ENCODE assay signal across 8 cellular contexts in genomic region chr21:31731112-31731801, GRCh38. TPM values are rescaled to one million over a fixed set of nuclear protein-coding genes. Genes with fewer than 3 reads are reported as not detected.
A peak's percentile ranks its signal among the peaks of the same experiment; 100 is the strongest.
DNase-seq lines count a peak whose midpoint lies in the region; ATAC-seq, FAIRE-seq and TF ChIP-seq lines count a peak whose summit lies in the region.

No MANE protein-coding gene starts in this region.

- H3K4me1 ChIP-seq in OCI-LY7 (ENCODE audit: insufficient read depth, low read length, poor library complexity, severe bottlenecking) (peaks cover 55% of the 10 kb centered on the region), upper lobe of right lung (peaks cover 40% of the 10 kb centered on the region)

- peak overlapping the region; percentile 87 for H3K4me2 ChIP-seq in OCI-LY7 (ENCODE audit: low read length)

- ATAC-seq in HG02870 (IDR thresholded peaks at IDR 0.05; ENCODE audit: unreplicated experiment) (peak; percentile 17), omental fat pad (ENCODE audit: low FRiP score) (peak; percentile 39), upper lobe of right lung (peak; percentile 42)

- no peak overlapping the region; the same call in 1 of the 2 replicates for H2AFZ ChIP-seq in OCI-LY7 (ENCODE audit: low read length)

- H3K36me3 ChIP-seq in OCI-LY7 (ENCODE audit: insufficient read depth, low read length) (peaks cover 45% of the 10 kb centered on the region), upper lobe of right lung (no peaks in the 10 kb centered on the region)

- no peaks in the 10 kb centered on the region for H3K9me2 ChIP-seq in OCI-LY7 (ENCODE audit: insufficient read depth, low read length)

- no TSS peak for BruUV-seq in OCI-LY7 (replicated peaks; lab: Mats Ljungman, UMichigan)

- CTCF ChIA-PET in OCI-LY7 (lab: Charles Lee; ENCODE audit: unreplicated experiment): no interaction called here

- no peaks in the 10 kb centered on the region for H3K27me3 ChIP-seq in upper lobe of right lung

- TF ChIP-seq CTCF in OCI-LY7 (conservative IDR thresholded peaks at IDR 0.05; ENCODE audit: low read length) (peak; percentile 49), omental fat pad (IDR thresholded peaks at IDR 0.05) (no peak), upper lobe of right lung (IDR thresholded peaks at IDR 0.05) (peak; percentile 12)

- peak overlapping the region; percentile 90 for H3K27ac ChIP-seq in OCI-LY7 (ENCODE audit: low read depth, low read length, poor library complexity, severe bottlenecking)
- H3K27ac ChIP-seq in upper lobe of right lung: peak overlapping the region; percentile 91

- DNase-seq in NCI-H2227 (lab: John Stamatoyannopoulos, UW; ENCODE audit: unreplicated experiment): peak; percentile 44
- DNase-seq in NCI-H2227 treated with DMSO at 0.1 percent for 48 hours (lab: John Stamatoyannopoulos, UW): no peak
- peak; percentile 71 for DNase-seq in OCI-LY7 (ENCODE audit: low spot score)
- DNase-seq in activated effector memory CD4-positive, alpha-beta T cell treated with anti-CD3 and anti-CD28 coated beads, Interleukin-2, amount 50 U/mL, for 16 hours: peak; percentile 83
- DNase-seq in frontal cortex (ENCODE audit: low spot score in 2 of 2): peak; percentile 44
- DNase-seq in omental fat pad (ENCODE audit: low spot score): peak; percentile 29
- peak; percentile 79 for DNase-seq in upper lobe of right lung

- H3K9me3 ChIP-seq in OCI-LY7 (ENCODE audit: low read length) (peaks cover 5% of the 10 kb centered on the region; the same call in 1 of the 2 replicates), upper lobe of right lung (no peaks in the 10 kb centered on the region)

- peaks cover 73% of the 10 kb centered on the region for H3K79me2 ChIP-seq in OCI-LY7 (ENCODE audit: insufficient read depth, low read depth, low read length)

- FAIRE-seq in frontal cortex (lab: Jason Lieb, UNC): no peak

- H3K4me3 ChIP-seq in OCI-LY7 (ENCODE audit: low read depth, low read length, poor library complexity, severe bottlenecking) (peak overlapping the region; percentile 85), upper lobe of right lung (peak overlapping the region; percentile 97)

- intact Hi-C loops in OCI-LY7 (cut with micrococcal nuclease; ENCODE audit: unreplicated experiment) (loop anchor here (5.0 to 10.0 kb wide), 3 partner anchors 176 to 881 kb away; partner anchors contain the start of genes CFAP298 and MIS18A), upper lobe of right lung (cut with DNase I) (no loop called here)

- H4K20me1 ChIP-seq in OCI-LY7 (ENCODE audit: insufficient read depth, low read length): peaks cover 37% of the 10 kb centered on the region

- POLR2A ChIA-PET in OCI-LY7 (lab: Charles Lee): interaction anchor here (0.9 kb wide), 1 partner anchor 537 kb away, joined by 3 read pairs; no protein-coding TSS in a partner anchor

RNA-seq across cellular contexts. Expression of gene SCAF4, which starts 0.7 kb away (rescaled TPM):
- total RNA-seq in OCI-LY7 (2014; rRNA removed; shearing (Covaris generic)): 22.5 and 25.9 TPM in 2 replicates
- total RNA-seq in OCI-LY7 (2022) (87.3 and 111 TPM in 2 replicates), frontal cortex (5.7 TPM), omental fat pad (10 to 100 TPM; 15.8 to 32.8 (median 16.8) TPM), upper lobe of right lung (32.7 TPM)

Comparison
In these comparisons a context has a peak if more than half of its experiments do, and no peak if none do; other contexts are left out.
1. CTCF ChIP-seq: peak in OCI-LY7 (single experiment) and upper lobe of right lung (single experiment); none in omental fat pad (0 of 3).
2. Peak in every context shown above with its lines, with median percentiles within 50 percentile points of each other: ATAC-seq.